23 cellular contexts compared by ENCODE assay signal in the genomic region with DNA sequence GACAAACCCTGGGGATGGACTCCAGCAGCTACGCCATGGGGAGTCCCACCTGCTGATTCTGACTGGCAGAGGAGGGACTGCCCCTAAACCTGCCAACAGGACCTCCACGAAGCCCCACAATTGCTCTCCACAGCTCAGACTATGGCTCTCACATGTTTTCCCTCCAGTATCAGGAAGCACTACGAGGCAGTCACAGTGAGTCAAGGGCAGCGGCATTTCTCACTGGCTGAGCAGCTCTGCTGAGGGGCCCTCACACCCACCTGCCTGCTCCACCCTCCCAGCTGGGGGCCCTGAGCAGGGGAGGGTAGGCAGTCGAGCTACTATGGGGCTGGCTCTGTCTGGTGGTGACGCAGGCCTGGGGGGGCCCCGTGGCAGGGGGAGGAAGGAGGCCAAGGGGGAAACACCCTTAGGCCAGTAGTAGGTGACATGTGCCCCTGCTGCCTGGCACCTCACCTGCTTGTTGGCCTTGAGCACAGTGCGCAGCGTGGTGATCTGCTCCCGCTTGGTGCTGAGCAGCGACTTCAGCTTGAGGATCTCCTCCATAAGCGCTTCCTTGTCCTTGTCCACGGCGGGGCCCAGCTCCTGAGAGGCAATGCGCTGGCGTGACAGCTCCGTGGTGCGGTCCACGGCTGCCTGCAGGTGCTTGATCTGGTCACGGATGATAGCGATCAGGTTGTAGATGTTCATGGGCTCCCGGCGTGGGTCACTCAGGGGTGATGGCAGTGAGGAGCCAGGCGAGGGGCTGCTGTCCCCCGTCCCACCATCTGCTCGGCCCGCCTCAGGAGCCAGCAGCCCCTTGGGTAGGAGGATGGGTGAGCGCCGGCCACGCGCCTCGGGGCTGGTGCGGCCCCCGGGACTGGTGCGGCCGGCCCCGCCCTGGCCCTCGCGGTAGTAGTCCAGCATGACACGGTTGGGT. TPM values are rescaled to one million over a fixed set of nuclear protein-coding genes. Genes with fewer than 3 reads are reported as not detected.
DNase-seq lines count a peak whose midpoint lies in the region; ATAC-seq and TF ChIP-seq lines count a peak whose summit lies in the region.
"Had no signal": no experiment of that assay in that cellular context is flagged by ENCODE, and none has a peak within 500 bp of the region (broad histone marks: within the 10 kb centered on the region; RNA-seq: fewer than 3 reads in every experiment).

No MANE protein-coding gene starts in this region.

- H3K4me3 ChIP-seq in epithelial cell of esophagus (ENCODE audit: low read length) (no peak overlapping the region), osteoblast (ENCODE audit: insufficient read depth, low read length) (no peak overlapping the region)
- H3K4me3 ChIP-seq: breast epithelium, esophagus muscularis mucosa, GM12878, lung, pancreas had no signal

- peaks cover 15% of the 10 kb centered on the region for H3K36me3 Mint-ChIP-seq in HFFc6 (ENCODE audit: low read depth)

- no peaks in the 10 kb centered on the region for H3K9me3 Mint-ChIP-seq in HFFc6
- H3K9me3 Mint-ChIP-seq: dendritic cell treated with granulocyte-macrophage colony-stimulating factor and Interleukin-4, amounts not matched to agents 40 ng/mL and 50 ng/mL, for 4 days; naive B cell had no signal

- H3K27ac ChIP-seq in osteoblast (ENCODE audit: low read depth, low read length), result no peak overlapping the region
- H3K27ac ChIP-seq: breast epithelium, esophagus muscularis mucosa, pancreas had no signal

- ATAC-seq in GM21529 (IDR thresholded peaks at IDR 0.05; ENCODE audit: unreplicated experiment) (no peak), left cardiac atrium (no peak)
- ATAC-seq: pancreas had no signal

- peaks cover 6% of the 10 kb centered on the region; the same call in 1 of the 2 replicates for H3K4me1 Mint-ChIP-seq in HFFc6 (ENCODE audit: low read depth)

- H4K20me1 ChIP-seq in osteoblast (ENCODE audit: insufficient read depth, low read length), result peaks cover 18% of the 10 kb centered on the region

- TF ChIP-seq CTCF in GM10266 (IDR thresholded peaks at IDR 0.05; ENCODE audit: control insufficient read depth, insufficient read depth, low read depth, missing control alignments) (no peak), epithelial cell of esophagus (IDR thresholded peaks at IDR 0.05; ENCODE audit: insufficient read depth, low read depth, low read length, missing control alignments) (no peak), osteoblast (IDR thresholded peaks at IDR 0.05; ENCODE audit: extremely low read depth, low read depth, low read length) (no peak), HFFc6 (IDR thresholded peaks at IDR 0.05) (no peak)

- intact Hi-C loops in left cardiac atrium (cut with DNase I), result loop anchor here in 1 of 2 donors (5.0 kb wide), 1 partner anchor 54 kb away; no protein-coding TSS in a partner anchor

- H3K27me3 ChIP-seq in osteoblast (ENCODE audit: insufficient read depth, low read length), result no peaks in the 10 kb centered on the region
- H3K27me3 ChIP-seq: breast epithelium, esophagus muscularis mucosa, pancreas had no signal

- no peaks in the 10 kb centered on the region for H3K4me1 ChIP-seq in osteoblast (ENCODE audit: insufficient read depth, low read length)
- H3K4me1 ChIP-seq: breast epithelium, Caco-2, pancreas had no signal

- no peak overlapping the region for H3K4me2 ChIP-seq in osteoblast (ENCODE audit: insufficient read depth, low read length)

- H3K79me2 ChIP-seq in osteoblast (ENCODE audit: insufficient read depth, low read length), result peaks cover 3% of the 10 kb centered on the region

- no peaks in the 10 kb centered on the region for H3K9me3 ChIP-seq in osteoblast (ENCODE audit: low read depth, low read length)
- H3K9me3 ChIP-seq: breast epithelium, Caco-2, esophagus muscularis mucosa, pancreas had no signal

- H3K27me3 Mint-ChIP-seq in HFFc6 (ENCODE audit: insufficient read depth), result no peaks in the 10 kb centered on the region; the same call in 1 of the 2 replicates
- H3K27me3 Mint-ChIP-seq: dendritic cell treated with granulocyte-macrophage colony-stimulating factor and Interleukin-4, amounts not matched to agents 40 ng/mL and 50 ng/mL, for 4 days; naive B cell had no signal

- no peak overlapping the region for H3K4me3 Mint-ChIP-seq in HFFc6
- H3K4me3 Mint-ChIP-seq: dendritic cell treated with granulocyte-macrophage colony-stimulating factor and Interleukin-4, amounts not matched to agents 40 ng/mL and 50 ng/mL, for 4 days had no signal

- DNase-seq in GM10266 (ENCODE audit: extremely low spot score) (peak; percentile 28), NAMALWA (ENCODE audit: low spot score) (peak; percentile 52), epithelial cell of esophagus (ENCODE audit: low read depth) (peak; percentile 43), osteoblast (ENCODE audit: insufficient read length, low spot score, missing footprints) (peak; percentile 54), HFFc6 (no peak), left cardiac atrium (no peak), mucosa of gallbladder (ENCODE audit: low spot score) (no peak)
- DNase-seq: AML-193; Caco-2; GDM1; naive B cell; NCI-H1436 treated with DMSO at 0.1 percent for 48 hours; NCI-H2171 treated with DMSO at 0.1 percent for 48 hours; NCI-H82; stimulated activated CD4-positive, alpha-beta T cell treated with anti-CD3 and anti-CD28 coated beads, Interleukin-4, amount 100 ng/mL, for 1 hour; substantia nigra had no signal

- no peak overlapping the region for H3K27ac Mint-ChIP-seq in HFFc6
- H3K27ac Mint-ChIP-seq: dendritic cell treated with granulocyte-macrophage colony-stimulating factor and Interleukin-4, amounts not matched to agents 40 ng/mL and 50 ng/mL, for 4 days had no signal

- peaks cover 64% of the 10 kb centered on the region for H3K36me3 ChIP-seq in osteoblast (ENCODE audit: insufficient read depth, low read length)

- no peak overlapping the region for H2AFZ ChIP-seq in osteoblast (ENCODE audit: low read length)

RNA-seq across cellular contexts. Expression of a gene that starts 46.3 kb away (rescaled TPM):
- total RNA-seq in osteoblast, result 31.8 and 33.3 TPM in 2 replicates
- total RNA-seq in HFFc6 (2021; fragmentation: NEBNext Ultra II Directional; extraction: Animal tissue kit (Norgen Biotek cat#: 25700)), result 10 to 100 TPM; 32.4 to 38.6 (median 36.1) TPM
- total RNA-seq in left cardiac atrium, result 10 to 100 TPM; 31.0 to 36.6 TPM
- 26.9 TPM for total RNA-seq in mucosa of gallbladder

RNA-seq across cellular contexts. Expression of a gene that starts 48.4 kb away (rescaled TPM):
- total RNA-seq in osteoblast (7.7 and 9.4 TPM in 2 replicates), left cardiac atrium (10 to 100 TPM in 1 of 2 donors, 1 to 10 TPM in 1; 6.1 to 19.6 TPM), mucosa of gallbladder (7.3 TPM)
- total RNA-seq in HFFc6 (2021; fragmentation: NEBNext Ultra II Directional; extraction: Animal tissue kit (Norgen Biotek cat#: 25700)), result 10 to 100 TPM; 10.0 to 14.0 (median 12.5) TPM

Comparison
In these comparisons a context has a peak if more than half of its experiments do, and no peak if none do; other contexts are left out.
1. DNase-seq: peak in GM10266 (single experiment), NAMALWA (single experiment), epithelial cell of esophagus (single experiment) and osteoblast (single experiment); none in HFFc6 (single experiment), left cardiac atrium (single experiment) and mucosa of gallbladder (single experiment).